ENCODE assay signal across 6 cellular contexts in genomic region chr18:27606851-27607250, GRCh38.
"Had no signal": no experiment of that assay in that cellular context is flagged by ENCODE, and none has a peak within 500 bp of the region (broad histone marks: within the 10 kb centered on the region; RNA-seq: fewer than 3 reads in every experiment).

No MANE protein-coding gene starts in this region.

- H3K4me3 Mint-ChIP-seq: GM23338, H9 had no signal

- H2AFZ ChIP-seq: GM23338 had no signal

- H3K4me2 ChIP-seq: GM23338 had no signal

- H3K27ac Mint-ChIP-seq: GM23338 had no signal

- ATAC-seq: GM23338, K562 had no signal

- DNase-seq: H9, HCEC 1CT, IMR-90, KG1 had no signal

- H3K4me3 ChIP-seq: GM23338, K562 had no signal
